Comparison of ENCODE assay signal across 29 cellular contexts in the genomic region with DNA sequence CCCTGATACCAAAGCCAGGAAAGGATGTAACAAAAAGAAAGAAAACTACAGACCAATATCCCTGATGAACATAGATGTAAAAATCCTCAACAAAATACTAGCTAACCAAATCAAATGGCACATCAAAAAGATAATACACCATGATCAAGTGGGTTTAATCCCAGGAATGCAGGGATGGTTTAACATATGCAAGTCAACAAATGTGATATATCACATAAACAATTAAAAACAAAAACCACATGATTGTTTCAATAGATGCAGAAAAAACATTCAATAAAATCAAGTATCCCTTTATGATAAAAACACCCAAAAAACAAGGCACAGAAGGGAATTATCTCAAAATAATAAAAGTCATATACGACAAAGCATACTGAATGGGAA.
"Had no signal": no experiment of that assay in that cellular context is flagged by ENCODE, and none has a peak within 500 bp of the region (broad histone marks: within the 10 kb centered on the region; RNA-seq: fewer than 3 reads in every experiment).

No MANE protein-coding gene starts in this region.

- FAIRE-seq: astrocyte, bronchial epithelial cell, endometrium had no signal

- ATAC-seq: activated CD8-positive, alpha-beta T cell treated with anti-CD3 and anti-CD28 coated beads for 36 hours; activated T-cell treated with anti-CD3 and anti-CD28 coated beads, Interleukin-2, amount 50 U/mL, for 4 hours; activated T-helper 17 cell treated with anti-CD3 and anti-CD28 coated beads, Interleukin-2, amount 50 U/mL, for 72 hours had no signal

- H3K27ac ChIP-seq: brain microvascular endothelial cell, coronary artery, epithelial cell of prostate, esophagus squamous epithelium had no signal

- H3K27ac Mint-ChIP-seq: activated CD8-positive, alpha-beta T cell treated with anti-CD3 and anti-CD28 coated beads for 36 hours; activated naive CD8-positive, alpha-beta T cell; activated T-helper 17 cell treated with anti-CD3 and anti-CD28 coated beads, Interleukin-2, amount 50 U/mL, for 72 hours; T-helper 17 cell; T-helper 2 cell treated with Interferon-gamma antibody and Interleukin-4, amounts not matched to agents 5 μg/mL and 100 μg/mL, for 36 hours had no signal

- H3K9me3 Mint-ChIP-seq: activated T-cell treated with anti-CD3 and anti-CD28 coated beads, Interleukin-2, amount 50 U/mL, for 4 hours; activated T-helper 17 cell treated with anti-CD3 and anti-CD28 coated beads, Interleukin-2, amount 50 U/mL, for 72 hours; central memory CD8-positive, alpha-beta T cell; effector memory CD8-positive, alpha-beta T cell had no signal

- H3K27me3 Mint-ChIP-seq: activated CD8-positive, alpha-beta T cell treated with anti-CD3 and anti-CD28 coated beads for 36 hours; activated naive CD8-positive, alpha-beta T cell; activated T-helper 17 cell treated with anti-CD3 and anti-CD28 coated beads, Interleukin-2, amount 50 U/mL, for 72 hours; central memory CD8-positive, alpha-beta T cell; effector memory CD8-positive, alpha-beta T cell; T-helper 17 cell had no signal

- H3K27me3 ChIP-seq: brain microvascular endothelial cell, esophagus squamous epithelium had no signal

- H3K4me3 ChIP-seq: coronary artery, esophagus squamous epithelium had no signal

- H3K4me3 Mint-ChIP-seq: activated CD8-positive, alpha-beta T cell treated with anti-CD3 and anti-CD28 coated beads for 36 hours; activated naive CD8-positive, alpha-beta T cell; activated T-cell treated with anti-CD3 and anti-CD28 coated beads, Interleukin-2, amount 50 U/mL, for 4 hours; activated T-helper 17 cell treated with anti-CD3 and anti-CD28 coated beads, Interleukin-2, amount 50 U/mL, for 72 hours; effector memory CD8-positive, alpha-beta T cell; T-helper 17 cell; T-helper 2 cell treated with Interferon-gamma antibody and Interleukin-4, amounts not matched to agents 5 μg/mL and 100 μg/mL, for 36 hours had no signal

- DNase-seq: activated CD4-positive, alpha-beta T cell treated with anti-CD3 and anti-CD28 coated beads for 1 hour; activated CD4-positive, alpha-beta T cell treated with anti-CD3 and anti-CD28 coated beads for 4 hours; activated CD4-positive, alpha-beta T cell treated with anti-CD3 and anti-CD28 coated beads, Interleukin-2, amount 50 U/mL, for 48 hours; activated CD8-positive, alpha-beta memory T cell treated with anti-CD3 and anti-CD28 coated beads for 24 hours; activated CD8-positive, alpha-beta T cell treated with anti-CD3 and anti-CD28 coated beads for 36 hours; activated effector memory CD4-positive, alpha-beta T cell treated with Interleukin-2 at 50 U/mL for 16 hours; activated gamma-delta T cell treated with Interleukin-2 at 50 U/mL for 16 hours; activated naive CD4-positive, alpha-beta T cell treated with anti-CD3 and anti-CD28 coated beads, Interleukin-2, amount 50 U/mL, for 16 hours; activated naive CD4-positive, alpha-beta T cell treated with Interleukin-2 at 50 U/mL for 16 hours; activated T-cell treated with anti-CD3 and anti-CD28 coated beads, Interleukin-2, amount 50 U/mL, for 4 hours; amniotic stem cell; brain microvascular endothelial cell; dermis blood vessel endothelial cell; effector CD4-positive, alpha-beta T cell; esophagus squamous epithelium; foreskin melanocyte; T-helper 1 cell; T-helper 17 cell; T1000 had no signal

- H3K9me3 ChIP-seq: esophagus squamous epithelium had no signal

- H3K36me3 ChIP-seq: brain microvascular endothelial cell, esophagus squamous epithelium had no signal
